ENCODE assay signal across 11 cellular contexts in genomic region chr22:29301716-29302401, GRCh38. TPM values are rescaled to one million over a fixed set of nuclear protein-coding genes. Genes with fewer than 3 reads are reported as not detected.
DNase-seq lines count a peak whose midpoint lies in the region; ATAC-seq and TF ChIP-seq lines count a peak whose summit lies in the region.
"Had no signal": no experiment of that assay in that cellular context is flagged by ENCODE, and none has a peak within 500 bp of the region (broad histone marks: within the 10 kb centered on the region; RNA-seq: fewer than 3 reads in every experiment).

No MANE protein-coding gene starts in this region.

- no peaks in the 10 kb centered on the region for H3K9me3 ChIP-seq in adrenal gland (replicated peaks in 1 of 3)
- H3K9me3 ChIP-seq: BE2C, sigmoid colon, vagina had no signal

- H3K4me1 ChIP-seq in adrenal gland (replicated peaks in 1 of 2): peaks cover 13 to 25% of the 10 kb centered on the region in 2 donors
- H3K4me1 ChIP-seq: BE2C, vagina had no signal

- H3K4me3 ChIP-seq in adrenal gland: no peak overlapping the region
- H3K4me3 ChIP-seq: sigmoid colon, vagina had no signal

- peaks cover 7% of the 10 kb centered on the region for H3K4me1 Mint-ChIP-seq in activated naive CD4-positive, alpha-beta T cell treated with anti-CD3 and anti-CD28 coated beads, Interleukin-2, amount 50 U/mL, for 24 hours
- H3K4me1 Mint-ChIP-seq in stimulated activated effector memory CD8-positive, alpha-beta T cell treated with anti-CD3 and anti-CD28 coated beads, Interleukin-12 subunit alpha, Interleukin-12 subunit beta, amount 100 ng/mL, for 72 hours: peaks cover 32% of the 10 kb centered on the region

- H3K36me3 ChIP-seq in adrenal gland (replicated peaks in 1 of 2): peaks cover 0 to 43% of the 10 kb centered on the region in 2 donors

- H3K9me3 Mint-ChIP-seq in activated naive CD4-positive, alpha-beta T cell treated with anti-CD3 and anti-CD28 coated beads, Interleukin-2, amount 50 U/mL, for 24 hours: no peaks in the 10 kb centered on the region
- H3K9me3 Mint-ChIP-seq in stimulated activated effector memory CD8-positive, alpha-beta T cell treated with anti-CD3 and anti-CD28 coated beads, Interleukin-12 subunit alpha, Interleukin-12 subunit beta, amount 100 ng/mL, for 72 hours: no peaks in the 10 kb centered on the region

- peaks cover 6% of the 10 kb centered on the region for H3K27me3 Mint-ChIP-seq in activated naive CD4-positive, alpha-beta T cell treated with anti-CD3 and anti-CD28 coated beads, Interleukin-2, amount 50 U/mL, for 24 hours

- no peak for TF ChIP-seq POLR2A in adrenal gland (IDR thresholded peaks at IDR 0.05)

- peak overlapping the region in 4 of 5 donors; percentile 42 to 88 (median 69) for H3K27ac ChIP-seq in adrenal gland
- H3K27ac ChIP-seq: vagina had no signal

- H3K27ac Mint-ChIP-seq in activated naive CD4-positive, alpha-beta T cell treated with anti-CD3 and anti-CD28 coated beads, Interleukin-2, amount 50 U/mL, for 24 hours: peak overlapping the region; percentile 57
- H3K27ac Mint-ChIP-seq in stimulated activated effector memory CD8-positive, alpha-beta T cell treated with anti-CD3 and anti-CD28 coated beads, Interleukin-12 subunit alpha, Interleukin-12 subunit beta, amount 100 ng/mL, for 72 hours: peak overlapping the region; percentile 18

- peaks cover 19% of the 10 kb centered on the region for H3K36me3 Mint-ChIP-seq in activated naive CD4-positive, alpha-beta T cell treated with anti-CD3 and anti-CD28 coated beads, Interleukin-2, amount 50 U/mL, for 24 hours
- peaks cover 52% of the 10 kb centered on the region for H3K36me3 Mint-ChIP-seq in stimulated activated effector memory CD8-positive, alpha-beta T cell treated with anti-CD3 and anti-CD28 coated beads, Interleukin-12 subunit alpha, Interleukin-12 subunit beta, amount 100 ng/mL, for 72 hours

- no peak overlapping the region for H3K4me3 Mint-ChIP-seq in activated naive CD4-positive, alpha-beta T cell treated with anti-CD3 and anti-CD28 coated beads, Interleukin-2, amount 50 U/mL, for 24 hours
- no peak overlapping the region for H3K4me3 Mint-ChIP-seq in stimulated activated effector memory CD8-positive, alpha-beta T cell treated with anti-CD3 and anti-CD28 coated beads, Interleukin-12 subunit alpha, Interleukin-12 subunit beta, amount 100 ng/mL, for 72 hours

- intact Hi-C loops in adrenal gland (cut with DNase I): no loop called here

- WGBS in adrenal gland, 4 donors: 71 to 86% (median 78%) methylated on average over 14 to 17 of the region's 17 CpGs

- ATAC-seq in stimulated activated effector memory CD8-positive, alpha-beta T cell treated with anti-CD3 and anti-CD28 coated beads, Interleukin-12 subunit alpha, Interleukin-12 subunit beta, amount 100 ng/mL, for 72 hours: no peak

- DNase-seq in activated naive CD4-positive, alpha-beta T cell (lab: John Stamatoyannopoulos, UW): no peak
- peak in 1 of 7 donors; percentile 28 for DNase-seq in adrenal gland
- DNase-seq in stimulated activated effector memory CD8-positive, alpha-beta T cell treated with anti-CD3 and anti-CD28 coated beads, Interleukin-12 subunit alpha, Interleukin-12 subunit beta, amount 100 ng/mL, for 72 hours (ENCODE audit: low spot score in 2 of 2): no peak
- DNase-seq in NCI-H2196 treated with DMSO at 0.1 percent for 48 hours (lab: John Stamatoyannopoulos, UW; ENCODE audit: unreplicated experiment): no peak
- DNase-seq in stimulated activated CD8-positive, alpha-beta memory T cell treated with anti-CD3 and anti-CD28 coated beads, Interleukin-4, amount 100 ng/mL, for 48 hours: no peak
- DNase-seq: BE2C, SIG-M5, sigmoid colon had no signal

- TF ChIP-seq CTCF in adrenal gland (IDR thresholded peaks at IDR 0.05): no peak

- H3K27me3 ChIP-seq in adrenal gland: no peaks in the 10 kb centered on the region
- H3K27me3 ChIP-seq: BE2C, sigmoid colon, vagina had no signal

RNA-seq across cellular contexts. Expression of gene GAS2L1, which starts 4.6 kb away (rescaled TPM):
- total RNA-seq in adrenal gland: 10 to 100 TPM; 29.7 to 87.3 (median 55.6) TPM
- 10 to 100 TPM in 2 of 3 donors, 1 to 10 TPM in 1; 3.6 to 42.1 (median 33.1) TPM for polyA plus RNA-seq in adrenal gland

RNA-seq across cellular contexts. Expression of gene RASL10A, which starts 13.6 kb away (rescaled TPM):
- total RNA-seq in adrenal gland: 1 to 10 TPM in 7 of 8 donors, under 1 TPM in 1; 0.54 to 3.7 (median 1.8) TPM
- polyA plus RNA-seq in adrenal gland: 10 to 100 TPM in 1 of 3 donors, 1 to 10 TPM in 1, under 1 TPM in 1; 0.51 to 14.4 (median 9.1) TPM
- total RNA-seq: NCI-H460, vagina had no signal

RNA-seq across cellular contexts. Expression of gene EWSR1, which starts 33.8 kb away (rescaled TPM):
- 100 to 1,000 TPM; 152 to 302 (median 197) TPM for total RNA-seq in adrenal gland
- 100 to 1,000 TPM; 269 to 351 (median 278) TPM for polyA plus RNA-seq in adrenal gland

RNA-seq across cellular contexts. Expression of gene RHBDD3, which starts 34.1 kb away (rescaled TPM):
- total RNA-seq in adrenal gland: 100 to 1,000 TPM in 1 of 8 donors, 10 to 100 TPM in 7; 27.4 to 103 (median 42.6) TPM
- 10 to 100 TPM; 12.2 to 76.3 (median 48.2) TPM for polyA plus RNA-seq in adrenal gland
